ENCODE assay signal across 1 cellular context in genomic region chr15:62391565-62392262, GRCh38.
TF ChIP-seq lines count a peak whose summit lies in the region.

No MANE protein-coding gene starts in this region.

TF ChIP-seq in WTC11, 78 proteins besides CTCF, POLR2A, EP300 and RAD21 (continued from another document):
- peak; percentile 94 for TF ChIP-seq ARID4B (CRISPR knock-in tag; IDR thresholded peaks at IDR 0.05; ENCODE audit: borderline replicate concordance)
- peak; percentile 94 for TF ChIP-seq HMGXB4 (CRISPR knock-in tag; IDR thresholded peaks at IDR 0.05)
- peak; percentile 74; the same call in 1 of the 2 replicates for TF ChIP-seq ATF1 (CRISPR knock-in tag; IDR thresholded peaks at IDR 0.05)
- TF ChIP-seq ZNF423 (CRISPR knock-in tag; IDR thresholded peaks at IDR 0.05) = peak; percentile 51; the same call in 1 of the 2 replicates
- peak; percentile 18; the same call in 1 of the 2 replicates for TF ChIP-seq E2F5 (CRISPR knock-in tag; IDR thresholded peaks at IDR 0.05)
- TF ChIP-seq ZNF317 (CRISPR knock-in tag; IDR thresholded peaks at IDR 0.05; ENCODE audit: borderline replicate concordance, low read depth) = no peak
- TF ChIP-seq, protein P1, sequence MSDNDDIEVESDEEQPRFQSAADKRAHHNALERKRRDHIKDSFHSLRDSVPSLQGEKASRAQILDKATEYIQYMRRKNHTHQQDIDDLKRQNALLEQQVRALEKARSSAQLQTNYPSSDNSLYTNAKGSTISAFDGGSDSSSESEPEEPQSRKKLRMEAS (CRISPR knock-in tag; IDR thresholded peaks at IDR 0.05) = peak; percentile 84
- no peak for TF ChIP-seq CBFB (CRISPR knock-in tag; IDR thresholded peaks at IDR 0.05; ENCODE audit: low read depth)
- no peak for TF ChIP-seq ZNF512 (CRISPR knock-in tag; IDR thresholded peaks at IDR 0.05; ENCODE audit: borderline replicate concordance)
